ENCODE assay signal across 13 cellular contexts in the genomic region with DNA sequence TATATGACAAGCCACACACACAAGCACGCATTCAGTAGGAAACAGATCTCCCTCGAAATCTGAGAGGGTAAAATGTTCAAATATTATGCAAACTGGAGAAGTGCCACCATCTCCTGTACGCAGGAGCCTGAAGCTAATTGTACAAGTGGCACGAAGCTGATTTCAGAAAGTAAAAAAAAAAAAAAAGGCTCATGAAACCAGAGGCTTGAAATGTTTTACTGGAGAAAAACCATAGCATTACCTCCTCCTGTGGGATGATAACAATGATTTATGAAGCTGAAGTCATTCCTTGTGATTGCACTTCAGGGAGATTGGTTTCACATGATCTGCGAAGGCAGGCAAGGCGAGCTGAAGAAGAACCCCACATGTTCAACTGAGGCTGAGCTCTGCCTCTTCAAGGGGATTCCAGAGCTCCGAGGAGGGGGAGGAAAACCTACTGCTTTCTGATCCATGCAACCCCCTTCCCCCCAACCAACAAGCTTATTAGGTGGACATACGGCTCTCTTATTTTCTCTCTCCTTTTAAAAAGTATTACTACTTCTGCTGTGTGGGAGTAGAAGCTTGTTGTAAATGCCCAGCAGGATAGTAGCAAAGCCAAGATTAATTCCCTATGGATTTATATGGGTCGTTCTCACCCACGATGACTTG.
DNase-seq lines count a peak whose midpoint lies in the region; ATAC-seq and TF ChIP-seq lines count a peak whose summit lies in the region.
"Had no signal": no experiment of that assay in that cellular context is flagged by ENCODE, and none has a peak within 500 bp of the region (broad histone marks: within the 10 kb centered on the region; RNA-seq: fewer than 3 reads in every experiment).

No MANE protein-coding gene starts in this region.

- no peaks in the 10 kb centered on the region for H3K9me3 ChIP-seq in AG04450 (ENCODE audit: control insufficient read depth, insufficient read depth, low read length)

- no CpG with 5 or more reads among the region's 10 CpGs for WGBS in mesendoderm (ENCODE audit: extremely low coverage, insufficient coverage, low lambda C conversion rate)

- H3K4me2 ChIP-seq in mesendoderm (ENCODE audit: low read length), result no peak overlapping the region

- H3K4me1 ChIP-seq in mesendoderm (ENCODE audit: control insufficient read depth, low read depth, low read length), result no peaks in the 10 kb centered on the region

- peaks cover 0 to 4% of the 10 kb centered on the region in 2 donors for H3K27me3 Mint-ChIP-seq in T-cell

- no peak overlapping the region for H3K27ac Mint-ChIP-seq in T-cell
- H3K27ac Mint-ChIP-seq: activated T-helper 1 cell treated with anti-CD3 and anti-CD28 coated beads, Interleukin-12 subunit alpha, Interleukin-12 subunit beta, Interleukin-2, Interleukin-4 antibody, amounts not matched to agents 30 ng/mL and 10 ng/mL and 1 ng/mL, durations not matched to agents 14 hours and 24 hours and 36 hours had no signal

- CTCF ChIA-PET in AG04450 (lab: Charles Lee), result interaction anchor here (0.6 to 1.6 kb wide), 8 partner anchors 12 to 169 kb away, joined by 3 to 6 read pairs (median 4); no protein-coding TSS in a partner anchor
- CTCF ChIA-PET in T-cell (lab: Charles Lee), result no interaction called here

- H3K4ac ChIP-seq in mesendoderm (ENCODE audit: low read depth, low read length), result no peak overlapping the region

- H3K36me3 ChIP-seq in mesendoderm (ENCODE audit: control insufficient read depth, insufficient read depth, low read length), result no peaks in the 10 kb centered on the region

- H3K4me1 Mint-ChIP-seq in T-cell, result no peaks in the 10 kb centered on the region

- POLR2A ChIA-PET in AG04450 (lab: Yijun Ruan, JAX), result interaction anchor here (0.7 to 1.2 kb wide), 12 partner anchors 15 to 175 kb away, joined by 3 to 16 read pairs (median 3); no protein-coding TSS in a partner anchor
- POLR2A ChIA-PET in T-cell (lab: Charles Lee), result no interaction called here

- H2BK15ac ChIP-seq in mesendoderm (replicated peaks; ENCODE audit: low read depth), result no peak overlapping the region

- peak; percentile 54 for ATAC-seq in SK-N-SH treated with all-trans-retinoic acid at 6 μM for 48 hours
- ATAC-seq in GM18511 (IDR thresholded peaks at IDR 0.05; ENCODE audit: unreplicated experiment), result no peak
- ATAC-seq in T-cell (replicated peaks in 1 of 4), result no peak

- H3K23ac ChIP-seq in mesendoderm (ENCODE audit: low read length), result no peak overlapping the region

- no peak overlapping the region for H2BK5ac ChIP-seq in mesendoderm (ENCODE audit: low read length)

- no peak overlapping the region for H3K4me3 Mint-ChIP-seq in T-cell
- H3K4me3 Mint-ChIP-seq: activated T-helper 1 cell treated with anti-CD3 and anti-CD28 coated beads, Interleukin-12 subunit alpha, Interleukin-12 subunit beta, Interleukin-2, Interleukin-4 antibody, amounts not matched to agents 30 ng/mL and 10 ng/mL and 1 ng/mL, durations not matched to agents 14 hours and 24 hours and 36 hours had no signal

- no peak overlapping the region for H4K8ac ChIP-seq in mesendoderm (ENCODE audit: low read depth, low read length)

- H2BK120ac ChIP-seq in mesendoderm (ENCODE audit: low read depth, low read length), result no peak overlapping the region

- peak; percentile 63 for DNase-seq in AG04450 (ENCODE audit: low read depth, low spot score)
- DNase-seq in HFF-Myc (ENCODE audit: extremely low read depth, low read depth), result no peak
- DNase-seq in kidney glomerular epithelial cell (lab: John Stamatoyannopoulos, UW), result peak; percentile 90
- DNase-seq in mesendoderm, result no peak
- no peak for DNase-seq in T-cell
- DNase-seq in SW480 (ENCODE audit: low spot score), result no peak
- DNase-seq: effector memory CD4-positive, alpha-beta T cell; islet precursor cell; NCI-H510A had no signal

- H3K27me3 ChIP-seq in AG04450 (ENCODE audit: control insufficient read depth, insufficient read depth, low read length) (no peaks in the 10 kb centered on the region), mesendoderm (ENCODE audit: insufficient read depth, low read length, poor library complexity) (no peaks in the 10 kb centered on the region)

- H3K18ac ChIP-seq in mesendoderm (ENCODE audit: low read length), result no peak overlapping the region

- no peaks in the 10 kb centered on the region for H3K9me3 Mint-ChIP-seq in T-cell
- H3K9me3 Mint-ChIP-seq: activated T-helper 1 cell treated with anti-CD3 and anti-CD28 coated beads, Interleukin-12 subunit alpha, Interleukin-12 subunit beta, Interleukin-2, Interleukin-4 antibody, amounts not matched to agents 30 ng/mL and 10 ng/mL and 1 ng/mL, durations not matched to agents 14 hours and 24 hours and 36 hours had no signal

- H3K36me3 Mint-ChIP-seq in T-cell, result no peaks in the 10 kb centered on the region

- TF ChIP-seq CTCF in AG04450 (IDR thresholded peaks at IDR 0.05; ENCODE audit: low read depth, low read length), result no peak
- no peak for TF ChIP-seq CTCF in HFF-Myc (IDR thresholded peaks at IDR 0.05; ENCODE audit: low read depth, low read length, missing control alignments)

- H3K9ac ChIP-seq in mesendoderm (ENCODE audit: low read length), result no peak overlapping the region

- H4K5ac ChIP-seq in mesendoderm (ENCODE audit: low read length), result no peak overlapping the region

- H3K4me3 ChIP-seq in AG04450 (ENCODE audit: low read depth, low read length), result no peak overlapping the region
- H3K4me3 ChIP-seq in HFF-Myc (replicated peaks; ENCODE audit: low read depth, low read length), result peak overlapping the region; percentile 5; the same call in 1 of the 2 replicates
- H3K4me3 ChIP-seq in mesendoderm (ENCODE audit: low read length), result no peak overlapping the region

- H3K56ac ChIP-seq in mesendoderm (ENCODE audit: low read length), result no peak overlapping the region

- H3K27ac ChIP-seq in AG04450 (ENCODE audit: low read depth, low read length) (peak overlapping the region; percentile 62), mesendoderm (ENCODE audit: low read depth, low read length) (no peak overlapping the region)
- H3K27ac ChIP-seq: HL-60 had no signal

- H3K79me2 ChIP-seq in mesendoderm (ENCODE audit: control insufficient read depth, insufficient read depth, low read length), result no peaks in the 10 kb centered on the region

- no peak overlapping the region for H2AK5ac ChIP-seq in mesendoderm (ENCODE audit: low read length)

- no peaks in the 10 kb centered on the region for H3K79me1 ChIP-seq in mesendoderm (ENCODE audit: low read length)

TF ChIP-seq in SK-N-SH treated with all-trans-retinoic acid at 6 μM for 48 hours, 23 proteins besides CTCF, POLR2A, EP300 and RAD21:
- TF ChIP-seq CSDC2 (CRISPR knock-in tag; IDR thresholded peaks at IDR 0.05) (no peak), BACH2 (CRISPR knock-in tag; IDR thresholded peaks at IDR 0.05; ENCODE audit: borderline replicate concordance) (no peak)
- TF ChIP-seq, protein P1, sequence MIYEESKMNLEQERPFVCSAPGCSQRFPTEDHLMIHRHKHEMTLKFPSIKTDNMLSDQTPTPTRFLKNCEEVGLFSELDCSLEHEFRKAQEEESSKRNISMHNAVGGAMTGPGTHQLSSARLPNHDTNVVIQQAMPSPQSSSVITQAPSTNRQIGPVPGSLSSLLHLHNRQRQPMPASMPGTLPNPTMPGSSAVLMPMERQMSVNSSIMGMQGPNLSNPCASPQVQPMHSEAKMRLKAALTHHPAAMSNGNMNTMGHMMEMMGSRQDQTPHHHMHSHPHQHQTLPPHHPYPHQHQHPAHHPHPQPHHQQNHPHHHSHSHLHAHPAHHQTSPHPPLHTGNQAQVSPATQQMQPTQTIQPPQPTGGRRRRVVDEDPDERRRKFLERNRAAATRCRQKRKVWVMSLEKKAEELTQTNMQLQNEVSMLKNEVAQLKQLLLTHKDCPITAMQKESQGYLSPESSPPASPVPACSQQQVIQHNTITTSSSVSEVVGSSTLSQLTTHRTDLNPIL (CRISPR knock-in tag; IDR thresholded peaks at IDR 0.05; ENCODE audit: low read depth), result no peak
- TF ChIP-seq, protein P2, sequence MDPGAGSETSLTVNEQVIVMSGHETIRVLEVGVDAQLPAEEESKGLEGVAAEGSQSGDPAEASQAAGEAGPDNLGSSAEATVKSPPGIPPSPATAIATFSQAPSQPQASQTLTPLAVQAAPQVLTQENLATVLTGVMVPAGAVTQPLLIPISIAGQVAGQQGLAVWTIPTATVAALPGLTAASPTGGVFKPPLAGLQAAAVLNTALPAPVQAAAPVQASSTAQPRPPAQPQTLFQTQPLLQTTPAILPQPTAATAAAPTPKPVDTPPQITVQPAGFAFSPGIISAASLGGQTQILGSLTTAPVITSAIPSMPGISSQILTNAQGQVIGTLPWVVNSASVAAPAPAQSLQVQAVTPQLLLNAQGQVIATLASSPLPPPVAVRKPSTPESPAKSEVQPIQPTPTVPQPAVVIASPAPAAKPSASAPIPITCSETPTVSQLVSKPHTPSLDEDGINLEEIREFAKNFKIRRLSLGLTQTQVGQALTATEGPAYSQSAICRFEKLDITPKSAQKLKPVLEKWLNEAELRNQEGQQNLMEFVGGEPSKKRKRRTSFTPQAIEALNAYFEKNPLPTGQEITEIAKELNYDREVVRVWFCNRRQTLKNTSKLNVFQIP (CRISPR knock-in tag; IDR thresholded peaks at IDR 0.05; ENCODE audit: borderline replicate concordance, low read depth), result no peak
TF ChIP-seq in SK-N-SH treated with all-trans-retinoic acid at 6 μM for 48 hours: peak in this region for 0.

Comparison
In these comparisons a context has a peak if more than half of its experiments do, and no peak if none do; other contexts are left out.
1. DNase-seq: peak in AG04450 (single experiment) and kidney glomerular epithelial cell (single experiment); none in HFF-Myc (single experiment), mesendoderm (single experiment), T-cell (0 of 34) and SW480 (single experiment).